1 cellular context compared by ENCODE assay signal in the genomic region with DNA sequence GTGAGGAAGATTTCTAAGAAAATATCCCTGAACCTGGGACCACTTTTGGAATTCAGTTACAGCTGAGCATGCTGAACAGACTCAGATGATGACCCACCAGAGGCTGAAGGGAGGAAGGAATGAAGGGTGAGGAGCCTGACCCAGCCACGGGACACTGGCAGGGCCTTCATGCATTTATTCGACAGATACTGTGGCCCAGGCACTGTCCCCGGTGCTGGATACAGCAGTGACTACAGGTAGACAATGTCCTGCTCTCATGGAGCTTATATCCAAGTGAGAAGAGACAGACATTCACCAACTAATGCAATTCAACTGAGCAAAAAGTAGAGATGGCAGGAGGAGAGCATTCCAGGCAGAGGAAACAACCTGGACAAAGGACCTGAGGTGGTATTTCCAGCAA.
A peak's percentile ranks its signal among the peaks of the same experiment; 100 is the strongest.
TF ChIP-seq lines count a peak whose summit lies in the region.

No MANE protein-coding gene starts in this region.

TF ChIP-seq in SK-N-SH, 30 proteins besides CTCF, POLR2A, EP300 and RAD21 (continued from another document):
- TF ChIP-seq, protein P1, sequence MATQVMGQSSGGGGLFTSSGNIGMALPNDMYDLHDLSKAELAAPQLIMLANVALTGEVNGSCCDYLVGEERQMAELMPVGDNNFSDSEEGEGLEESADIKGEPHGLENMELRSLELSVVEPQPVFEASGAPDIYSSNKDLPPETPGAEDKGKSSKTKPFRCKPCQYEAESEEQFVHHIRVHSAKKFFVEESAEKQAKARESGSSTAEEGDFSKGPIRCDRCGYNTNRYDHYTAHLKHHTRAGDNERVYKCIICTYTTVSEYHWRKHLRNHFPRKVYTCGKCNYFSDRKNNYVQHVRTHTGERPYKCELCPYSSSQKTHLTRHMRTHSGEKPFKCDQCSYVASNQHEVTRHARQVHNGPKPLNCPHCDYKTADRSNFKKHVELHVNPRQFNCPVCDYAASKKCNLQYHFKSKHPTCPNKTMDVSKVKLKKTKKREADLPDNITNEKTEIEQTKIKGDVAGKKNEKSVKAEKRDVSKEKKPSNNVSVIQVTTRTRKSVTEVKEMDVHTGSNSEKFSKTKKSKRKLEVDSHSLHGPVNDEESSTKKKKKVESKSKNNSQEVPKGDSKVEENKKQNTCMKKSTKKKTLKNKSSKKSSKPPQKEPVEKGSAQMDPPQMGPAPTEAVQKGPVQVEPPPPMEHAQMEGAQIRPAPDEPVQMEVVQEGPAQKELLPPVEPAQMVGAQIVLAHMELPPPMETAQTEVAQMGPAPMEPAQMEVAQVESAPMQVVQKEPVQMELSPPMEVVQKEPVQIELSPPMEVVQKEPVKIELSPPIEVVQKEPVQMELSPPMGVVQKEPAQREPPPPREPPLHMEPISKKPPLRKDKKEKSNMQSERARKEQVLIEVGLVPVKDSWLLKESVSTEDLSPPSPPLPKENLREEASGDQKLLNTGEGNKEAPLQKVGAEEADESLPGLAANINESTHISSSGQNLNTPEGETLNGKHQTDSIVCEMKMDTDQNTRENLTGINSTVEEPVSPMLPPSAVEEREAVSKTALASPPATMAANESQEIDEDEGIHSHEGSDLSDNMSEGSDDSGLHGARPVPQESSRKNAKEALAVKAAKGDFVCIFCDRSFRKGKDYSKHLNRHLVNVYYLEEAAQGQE (IDR thresholded peaks at IDR 0.05; ENCODE audit: low read depth, low read length), result peak; percentile 68
- no peak for TF ChIP-seq NRF1 (IDR thresholded peaks at IDR 0.05; ENCODE audit: low read depth, low read length)
